Comparison of ENCODE assay signal across 1 cellular context in the genomic region with DNA sequence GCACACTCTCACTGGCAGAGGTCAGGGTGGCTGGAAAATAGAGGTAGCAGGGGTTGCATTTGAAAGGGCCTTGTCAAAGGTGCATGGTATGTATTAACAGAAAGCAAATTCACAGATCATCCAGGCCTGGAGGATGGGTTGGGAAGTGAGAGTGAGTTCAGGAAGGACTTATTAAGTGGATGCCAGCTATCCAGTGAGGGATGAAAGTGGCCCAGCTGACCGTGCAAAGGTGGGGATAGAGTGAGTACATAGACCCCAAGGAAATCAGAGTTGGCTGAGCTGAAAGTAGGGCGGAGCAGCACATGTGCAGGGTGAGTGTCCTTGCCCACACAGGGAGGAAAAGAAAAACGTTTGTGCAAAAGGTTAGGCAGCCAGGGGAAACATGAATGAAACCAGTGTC.
TF ChIP-seq lines count a peak whose summit lies in the region.

No MANE protein-coding gene starts in this region.

TF ChIP-seq in H1, 55 proteins besides CTCF, POLR2A, EP300 and RAD21:
- TF ChIP-seq SP2 (IDR thresholded peaks at IDR 0.05; ENCODE audit: low read length) = no peak
- no peak for TF ChIP-seq SUZ12 (IDR thresholded peaks at IDR 0.05; ENCODE audit: low read length)
- no peak for TF ChIP-seq SP1 (IDR thresholded peaks at IDR 0.05; ENCODE audit: low read depth, low read length)
- TF ChIP-seq BRCA1 (IDR thresholded peaks at IDR 0.05; ENCODE audit: low read depth, low read length) = no peak
- no peak for TF ChIP-seq CREB1 (IDR thresholded peaks at IDR 0.05)
- TF ChIP-seq ZNF274 (IDR thresholded peaks at IDR 0.05; ENCODE audit: borderline replicate concordance, extremely low read depth, low read length) = no peak
